ENCODE assay signal across 8 cellular contexts in the genomic region with DNA sequence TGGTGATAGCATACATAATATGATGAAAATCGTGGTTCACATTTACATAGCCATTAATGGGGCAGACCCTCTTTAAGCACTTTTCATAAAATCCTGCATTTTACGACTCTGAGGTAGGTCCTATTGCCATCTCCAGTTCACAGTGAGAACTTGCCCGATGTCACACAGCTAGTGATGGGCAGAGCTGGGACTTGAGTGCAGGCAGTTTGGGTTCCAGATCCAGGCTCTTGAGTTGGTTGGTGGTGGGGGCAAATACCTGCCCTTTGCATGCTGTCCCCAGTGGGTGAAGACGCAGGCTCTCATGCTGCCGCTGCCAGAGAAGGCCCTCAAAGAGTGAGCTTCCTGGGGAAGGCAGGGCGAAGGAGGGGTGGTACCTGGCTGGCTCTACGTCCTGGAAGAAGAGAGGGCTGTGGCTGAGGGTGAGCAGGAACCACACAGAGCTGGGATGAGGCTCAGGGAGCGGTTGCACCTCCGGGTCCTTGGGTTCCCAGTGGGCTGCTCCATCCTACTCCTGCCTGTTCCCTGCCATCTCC. TPM values are rescaled to one million over a fixed set of nuclear protein-coding genes. Genes with fewer than 3 reads are reported as not detected.
DNase-seq lines count a peak whose midpoint lies in the region; ATAC-seq and TF ChIP-seq lines count a peak whose summit lies in the region.

No MANE protein-coding gene starts in this region.

- no peak for TF ChIP-seq POLR2A in suprapubic skin (IDR thresholded peaks at IDR 0.05)

- H4K20me1 ChIP-seq in OCI-LY3 (ENCODE audit: insufficient read depth, low read length) = no peaks in the 10 kb centered on the region

- peak overlapping the region; percentile 81 for H3K4me2 ChIP-seq in OCI-LY3 (ENCODE audit: low read length)

- peak overlapping the region; percentile 94 for H3K27ac Mint-ChIP-seq in activated T-cell treated with anti-CD3 and anti-CD28 coated beads, Interleukin-2, amount 50 U/mL, for 24 hours
- peak overlapping the region; percentile 80 for H3K27ac Mint-ChIP-seq in effector memory CD8-positive, alpha-beta T cell
- peak overlapping the region; percentile 89 for H3K27ac Mint-ChIP-seq in stimulated activated memory B cell treated with anti-CD40 and anti-IgM and Interleukin-4, amounts not matched to agents 10 μg/mL and 1 μg/mL and 100 μg/mL, for 72 hours
- H3K27ac Mint-ChIP-seq in endothelial cell (ENCODE audit: unreplicated experiment) = no peak overlapping the region

- H3K4me1 Mint-ChIP-seq in activated T-cell treated with anti-CD3 and anti-CD28 coated beads, Interleukin-2, amount 50 U/mL, for 24 hours (ENCODE audit: low read depth) = peaks cover 31% of the 10 kb centered on the region
- H3K4me1 Mint-ChIP-seq in effector memory CD8-positive, alpha-beta T cell (ENCODE audit: low read depth in 2 of 2) = peaks cover 11 to 15% of the 10 kb centered on the region in 2 donors
- peaks cover 36% of the 10 kb centered on the region for H3K4me1 Mint-ChIP-seq in stimulated activated memory B cell treated with anti-CD40 and anti-IgM and Interleukin-4, amounts not matched to agents 10 μg/mL and 1 μg/mL and 100 μg/mL, for 72 hours
- peaks cover 35% of the 10 kb centered on the region for H3K4me1 Mint-ChIP-seq in endothelial cell (ENCODE audit: unreplicated experiment)

- H2AFZ ChIP-seq in OCI-LY3 (ENCODE audit: low read depth, low read length) = peak overlapping the region; percentile 76

- peak; percentile 5 for ATAC-seq in effector memory CD8-positive, alpha-beta T cell (replicated peaks)
- no peak for ATAC-seq in stimulated activated memory B cell treated with anti-CD40 and anti-IgM and Interleukin-4, amounts not matched to agents 10 μg/mL and 1 μg/mL and 100 μg/mL, for 72 hours

- no peak for DNase-seq in activated T-cell treated with anti-CD3 and anti-CD28 coated beads, Interleukin-2, amount 50 U/mL, for 24 hours
- DNase-seq in activated T-cell treated with anti-CD3 and anti-CD28 coated beads, Interleukin-2, amount 50 U/mL, for 48 hours = no peak
- DNase-seq in effector memory CD8-positive, alpha-beta T cell = no peak
- DNase-seq in GM10248 (ENCODE audit: extremely low spot score) (no peak), endothelial cell (ENCODE audit: low spot score) (no peak), suprapubic skin (ENCODE audit: low spot score in 2 of 2) (no peak)

- H3K27ac ChIP-seq in OCI-LY3 (ENCODE audit: low read length) (no peak overlapping the region), suprapubic skin (no peak overlapping the region)

- no peaks in the 10 kb centered on the region for H3K9me3 ChIP-seq in OCI-LY3 (ENCODE audit: insufficient read depth, low read length)
- no peaks in the 10 kb centered on the region for H3K9me3 ChIP-seq in suprapubic skin

- CTCF ChIA-PET in GM10248 (lab: Yijun Ruan, JAX) = interaction anchor here (0.8 to 18.3 kb wide), 17 partner anchors 10 to 569 kb away, joined by 3 to 231 read pairs (median 6); partner anchors contain the start of genes ITPR3 and UQCC2

- no peak for TF ChIP-seq EP300 in suprapubic skin (IDR thresholded peaks at IDR 0.05)

- H3K36me3 ChIP-seq in OCI-LY3 (replicated peaks; ENCODE audit: low read depth, low read length) (no peaks in the 10 kb centered on the region), suprapubic skin (no peaks in the 10 kb centered on the region)

- POLR2A ChIA-PET in GM10248 (lab: Yijun Ruan, JAX) = no interaction called here

- H3K36me3 Mint-ChIP-seq in activated T-cell treated with anti-CD3 and anti-CD28 coated beads, Interleukin-2, amount 50 U/mL, for 24 hours (ENCODE audit: low read depth) = no peaks in the 10 kb centered on the region
- H3K36me3 Mint-ChIP-seq in effector memory CD8-positive, alpha-beta T cell (ENCODE audit: insufficient read depth) = no peaks in the 10 kb centered on the region
- no peaks in the 10 kb centered on the region for H3K36me3 Mint-ChIP-seq in stimulated activated memory B cell treated with anti-CD40 and anti-IgM and Interleukin-4, amounts not matched to agents 10 μg/mL and 1 μg/mL and 100 μg/mL, for 72 hours
- H3K36me3 Mint-ChIP-seq in endothelial cell (ENCODE audit: low read depth, unreplicated experiment) = no peaks in the 10 kb centered on the region

- 60% methylated on average over 6 of the region's 9 CpGs for WGBS in suprapubic skin

- no peak overlapping the region for H3K4me3 Mint-ChIP-seq in activated T-cell treated with anti-CD3 and anti-CD28 coated beads, Interleukin-2, amount 50 U/mL, for 24 hours
- H3K4me3 Mint-ChIP-seq in effector memory CD8-positive, alpha-beta T cell = peak overlapping the region; percentile 45 to 51
- H3K4me3 Mint-ChIP-seq in stimulated activated memory B cell treated with anti-CD40 and anti-IgM and Interleukin-4, amounts not matched to agents 10 μg/mL and 1 μg/mL and 100 μg/mL, for 72 hours = peak overlapping the region; percentile 72
- no peak overlapping the region for H3K4me3 Mint-ChIP-seq in endothelial cell (ENCODE audit: unreplicated experiment)

- TF ChIP-seq CTCF in OCI-LY3 (IDR thresholded peaks at IDR 0.05; ENCODE audit: low read depth, low read length) = no peak
- TF ChIP-seq CTCF in GM10248 (IDR thresholded peaks at IDR 0.05; ENCODE audit: control extremely low read depth, extremely low read depth, low read depth, missing control alignments) = no peak
- no peak for TF ChIP-seq CTCF in endothelial cell (IDR thresholded peaks at IDR 0.05; ENCODE audit: unreplicated experiment)
- TF ChIP-seq CTCF in suprapubic skin (IDR thresholded peaks at IDR 0.05) = no peak

- peak overlapping the region; percentile 44 for H3K9ac ChIP-seq in OCI-LY3 (ENCODE audit: low read length)

- H3K27me3 ChIP-seq in OCI-LY3 (ENCODE audit: low read depth, low read length) = no peaks in the 10 kb centered on the region
- no peaks in the 10 kb centered on the region for H3K27me3 ChIP-seq in suprapubic skin

- H3K4me3 ChIP-seq in OCI-LY3 (ENCODE audit: low read length) = peak overlapping the region; percentile 71
- H3K4me3 ChIP-seq in suprapubic skin = no peak overlapping the region

- no peaks in the 10 kb centered on the region for H3K79me2 ChIP-seq in OCI-LY3 (ENCODE audit: low read length)

- peaks cover 26% of the 10 kb centered on the region for H3K4me1 ChIP-seq in OCI-LY3 (ENCODE audit: low read length)
- H3K4me1 ChIP-seq in suprapubic skin = peaks cover 25% of the 10 kb centered on the region

- no peaks in the 10 kb centered on the region for H3K27me3 Mint-ChIP-seq in activated T-cell treated with anti-CD3 and anti-CD28 coated beads, Interleukin-2, amount 50 U/mL, for 24 hours
- no peaks in the 10 kb centered on the region for H3K27me3 Mint-ChIP-seq in effector memory CD8-positive, alpha-beta T cell
- no peaks in the 10 kb centered on the region for H3K27me3 Mint-ChIP-seq in stimulated activated memory B cell treated with anti-CD40 and anti-IgM and Interleukin-4, amounts not matched to agents 10 μg/mL and 1 μg/mL and 100 μg/mL, for 72 hours
- peaks cover 4% of the 10 kb centered on the region for H3K27me3 Mint-ChIP-seq in endothelial cell (ENCODE audit: unreplicated experiment)

- no peaks in the 10 kb centered on the region for H3K9me3 Mint-ChIP-seq in activated T-cell treated with anti-CD3 and anti-CD28 coated beads, Interleukin-2, amount 50 U/mL, for 24 hours
- no peaks in the 10 kb centered on the region for H3K9me3 Mint-ChIP-seq in effector memory CD8-positive, alpha-beta T cell
- H3K9me3 Mint-ChIP-seq in stimulated activated memory B cell treated with anti-CD40 and anti-IgM and Interleukin-4, amounts not matched to agents 10 μg/mL and 1 μg/mL and 100 μg/mL, for 72 hours = no peaks in the 10 kb centered on the region
- H3K9me3 Mint-ChIP-seq in endothelial cell (ENCODE audit: unreplicated experiment) = no peaks in the 10 kb centered on the region

RNA-seq across cellular contexts. Expression of gene BAK1, which starts 6.1 kb away (rescaled TPM):
- total RNA-seq in endothelial cell (ENCODE audit: unreplicated experiment) = 51.4 TPM
- 10 to 100 TPM; 12.6 to 15.0 (median 14.3) TPM for total RNA-seq in suprapubic skin

RNA-seq across cellular contexts. Expression of gene ITPR3, which starts 34.9 kb away (rescaled TPM):
- 124 TPM for total RNA-seq in endothelial cell (ENCODE audit: unreplicated experiment)
- 100 to 1,000 TPM; 174 to 206 (median 199) TPM for total RNA-seq in suprapubic skin

Comparison
In these comparisons a context has a peak if more than half of its experiments do, and no peak if none do; other contexts are left out.
1. H3K4me3 Mint-ChIP-seq: peak in effector memory CD8-positive, alpha-beta T cell (2 of 2) and stimulated activated memory B cell treated with anti-CD40 and anti-IgM and Interleukin-4, amounts not matched to agents 10 μg/mL and 1 μg/mL and 100 μg/mL, for 72 hours (single experiment); none in activated T-cell treated with anti-CD3 and anti-CD28 coated beads, Interleukin-2, amount 50 U/mL, for 24 hours (single experiment) and endothelial cell (single experiment).